29 cellular contexts compared by ENCODE assay signal in the genomic region with DNA sequence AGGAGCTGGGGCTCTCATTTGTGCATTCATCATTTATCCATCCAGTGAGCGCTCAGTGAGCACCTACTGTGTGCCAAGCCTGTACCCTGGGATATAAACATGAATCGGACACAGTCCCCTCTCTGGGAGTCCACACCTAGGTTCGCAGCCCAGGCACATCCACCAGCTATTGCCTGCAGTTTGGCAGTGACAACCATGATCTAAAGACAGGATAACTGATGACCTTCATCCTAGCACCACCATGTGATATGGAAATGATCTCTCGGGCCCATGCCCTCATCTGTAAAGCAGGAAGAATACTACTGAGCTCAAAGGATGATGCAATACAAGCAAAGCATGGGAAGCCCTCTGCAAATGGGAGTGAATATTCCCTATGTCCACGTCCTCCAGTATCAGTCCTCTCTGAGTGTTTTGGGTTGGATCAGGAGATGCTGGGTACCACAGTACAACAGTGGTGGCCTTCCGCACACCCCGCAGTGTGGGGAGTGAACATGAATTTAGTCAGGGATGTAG.
DNase-seq lines count a peak whose midpoint lies in the region; ATAC-seq, FAIRE-seq and TF ChIP-seq lines count a peak whose summit lies in the region.
"Had no signal": no experiment of that assay in that cellular context is flagged by ENCODE, and none has a peak within 500 bp of the region (broad histone marks: within the 10 kb centered on the region; RNA-seq: fewer than 3 reads in every experiment).

No MANE protein-coding gene starts in this region.

- in situ Hi-C loops in IMR-90 (cut with MboI; ENCODE audit: low sequenced_read_pairs): no loop called here

- no peak overlapping the region for H4K91ac ChIP-seq in IMR-90 (ENCODE audit: insufficient read depth, low read depth, low read length)
- no peak overlapping the region for H4K91ac ChIP-seq in H1 (replicated peaks; ENCODE audit: insufficient read length, low read length)

- dilution Hi-C loops in IMR-90 (cut with HindIII; ENCODE audit: low sequenced_read_pairs, unreplicated experiment): no loop called here

- H3K9me1 ChIP-seq in IMR-90 (ENCODE audit: insufficient read depth, low read length): no peaks in the 10 kb centered on the region

- TF ChIP-seq EP300 in H1 (IDR thresholded peaks at IDR 0.05; ENCODE audit: borderline replicate concordance in 1 of 2, low read depth in 2 of 2, low read length in 2 of 2): no peak

- CTCF ChIA-PET in HCT116 (lab: Charles Lee) (interaction anchor here (1.2 kb wide), 1 partner anchor 18 kb away, joined by 3 read pairs; no protein-coding TSS in a partner anchor), IMR-90 (lab: Yijun Ruan, JAX) (no interaction called here), WTC11 (lab: Charles Lee) (interaction anchor here (0.9 to 1.4 kb wide), 3 partner anchors 17 to 351 kb away, joined by 3 to 5 read pairs (median 4); no protein-coding TSS in a partner anchor), H1 (lab: Charles Lee; ENCODE audit: partially characterized antibody) (interaction anchor here (0.8 to 2.2 kb wide), 7 partner anchors 17 to 260 kb away, joined by 3 to 11 read pairs (median 3); no protein-coding TSS in a partner anchor)

- TF ChIP-seq RAD21 in HCT116 (IDR thresholded peaks at IDR 0.05; ENCODE audit: low read depth) (no peak), IMR-90 (IDR thresholded peaks at IDR 0.05; ENCODE audit: low read length) (no peak), H1 (IDR thresholded peaks at IDR 0.05 in 1 of 2, conservative IDR thresholded peaks at IDR 0.05 in 1 of 2; ENCODE audit: low read depth in 2 of 2, low read length in 2 of 2) (no peak)

- H4K5ac ChIP-seq in IMR-90 (ENCODE audit: low read depth, low read length) (no peak overlapping the region), H1 (ENCODE audit: insufficient read length, low read depth, low read length) (no peak overlapping the region)

- H3K18ac ChIP-seq in IMR-90 (ENCODE audit: low read depth, low read length): no peak overlapping the region
- H3K18ac ChIP-seq in H1 (ENCODE audit: extremely low read depth, low read length): no peak overlapping the region

- TF ChIP-seq POLR2A in HCT116 (IDR thresholded peaks at IDR 0.05; ENCODE audit: borderline replicate concordance, extremely low read depth, insufficient read depth, insufficient read length): no peak
- TF ChIP-seq POLR2A in IMR-90 (IDR thresholded peaks at IDR 0.05; ENCODE audit: low read depth, low read length): no peak
- TF ChIP-seq POLR2A in H1 (IDR thresholded peaks at IDR 0.05; ENCODE audit: control extremely low read depth in 1 of 2, low read depth in 2 of 2, low read length in 2 of 2): no peak
- no peak for TF ChIP-seq POLR2A in spleen (IDR thresholded peaks at IDR 0.05)

- no peaks in the 10 kb centered on the region for H3K9me2 ChIP-seq in HCT116 (ENCODE audit: insufficient read depth)

- POLR2A ChIA-PET in HCT116 (lab: Charles Lee): interaction anchor here (1.1 to 1.6 kb wide), 2 partner anchors 15 to 83 kb away, joined by 4 to 5 read pairs; no protein-coding TSS in a partner anchor
- POLR2A ChIA-PET in IMR-90 (lab: Charles Lee; ENCODE audit: unreplicated experiment): no interaction called here
- POLR2A ChIA-PET in WTC11 (lab: Charles Lee): no interaction called here
- POLR2A ChIA-PET in H1 (lab: Charles Lee; ENCODE audit: partially characterized antibody): interaction anchor here (1.0 to 1.7 kb wide), 3 partner anchors 10 to 60 kb away, joined by 3 to 4 read pairs (median 3); no protein-coding TSS in a partner anchor

- H3K27me3 ChIP-seq in HCT116 (ENCODE audit: insufficient read depth, low read length) (no peaks in the 10 kb centered on the region), IMR-90 (ENCODE audit: control insufficient read depth, insufficient read depth, low read length) (peaks cover 3% of the 10 kb centered on the region), H1 (replicated peaks in 1 of 4; ENCODE audit: control insufficient read depth in 3 of 4, extremely low read depth in 1 of 4, insufficient read depth in 3 of 4, low read length in 3 of 4) (peaks cover 0 to 2% (median 0%) of the 10 kb centered on the region in 4 experiments; a peak in 1 of 7 replicates), spleen (replicated peaks in 1 of 7) (no peaks in the 10 kb centered on the region), tibial artery (no peaks in the 10 kb centered on the region)
- H3K27me3 ChIP-seq: BE2C, BLaER1 had no signal

- H3K27ac ChIP-seq in HCT116 (ENCODE audit: low read depth, low read length) (no peak overlapping the region), IMR-90 (ENCODE audit: insufficient read depth, low read length) (no peak overlapping the region), H1 (ENCODE audit: low read depth, low read length) (no peak overlapping the region), spleen (no peak overlapping the region), tibial artery (no peak overlapping the region)
- H3K27ac ChIP-seq: BLaER1 had no signal

- H4K8ac ChIP-seq in IMR-90 (ENCODE audit: low read depth in 2 of 2, low read length in 2 of 2) (no peak overlapping the region), H1 (ENCODE audit: extremely low read depth, insufficient read depth, low read length) (no peak overlapping the region)

- no peaks in the 10 kb centered on the region for H3K9me3 Mint-ChIP-seq in WTC11
- H3K9me3 Mint-ChIP-seq in activated T-helper 1 cell treated with anti-CD3 and anti-CD28 coated beads, Interleukin-12 subunit alpha, Interleukin-12 subunit beta, Interleukin-2, Interleukin-4 antibody, amounts not matched to agents 30 ng/mL and 10 ng/mL and 1 ng/mL, durations not matched to agents 14 hours and 24 hours and 36 hours: no peaks in the 10 kb centered on the region

- no peaks in the 10 kb centered on the region for H3K79me1 ChIP-seq in IMR-90 (ENCODE audit: low read depth in 1 of 2, low read length in 2 of 2)
- no peaks in the 10 kb centered on the region for H3K79me1 ChIP-seq in H1 (ENCODE audit: low read depth, low read length)

- BruUV-seq in HCT116 (replicated peaks; lab: Mats Ljungman, UMichigan): no TSS peak
- no TSS peak for BruUV-seq in IMR-90 (replicated peaks; lab: Mats Ljungman, UMichigan)

- no peak overlapping the region for H3K9ac ChIP-seq in HCT116 (ENCODE audit: low read length)
- H3K9ac ChIP-seq in IMR-90 (ENCODE audit: low read depth, low read length): no peak overlapping the region
- H3K9ac ChIP-seq in H1 (replicated peaks in 1 of 4; ENCODE audit: extremely low read depth in 1 of 4, low read depth in 3 of 4, low read length in 3 of 4): no peak overlapping the region
- H3K9ac ChIP-seq: BLaER1 had no signal

- ATAC-seq in HCT116: no peak
- no peak for ATAC-seq in IMR-90 (ENCODE audit: low read depth)
- ATAC-seq in WTC11: no peak
- ATAC-seq: GM12878 had no signal

- no peak overlapping the region for H3K4me3 ChIP-seq in HCT116 (replicated peaks in 1 of 2; ENCODE audit: low read depth in 1 of 2, low read length in 2 of 2)
- H3K4me3 ChIP-seq in IMR-90 (ENCODE audit: insufficient read depth, low read depth, low read length): no peak overlapping the region
- H3K4me3 ChIP-seq in H1 (ENCODE audit: extremely low read depth in 1 of 4, insufficient read depth in 2 of 4, low read depth in 3 of 4, low read length in 4 of 4): no peak overlapping the region
- no peak overlapping the region for H3K4me3 ChIP-seq in spleen
- H3K4me3 ChIP-seq in tibial artery: no peak overlapping the region
- H3K4me3 ChIP-seq: BLaER1, GM12878 had no signal

- no peak overlapping the region for H3K14ac ChIP-seq in IMR-90 (replicated peaks; ENCODE audit: low read depth, low read length)
- no peak overlapping the region for H3K14ac ChIP-seq in H1 (ENCODE audit: insufficient read length)

- peaks cover 9% of the 10 kb centered on the region for H3K27me3 Mint-ChIP-seq in WTC11 (ENCODE audit: low read depth)
- H3K27me3 Mint-ChIP-seq in activated T-helper 1 cell treated with anti-CD3 and anti-CD28 coated beads, Interleukin-12 subunit alpha, Interleukin-12 subunit beta, Interleukin-2, Interleukin-4 antibody, amounts not matched to agents 30 ng/mL and 10 ng/mL and 1 ng/mL, durations not matched to agents 14 hours and 24 hours and 36 hours (ENCODE audit: insufficient read depth): no peaks in the 10 kb centered on the region
- H3K27me3 Mint-ChIP-seq: CD4-positive, CD25-positive, alpha-beta regulatory T cell had no signal

- H3K23ac ChIP-seq in IMR-90 (ENCODE audit: low read depth, low read length) (no peak overlapping the region), H1 (ENCODE audit: insufficient read length) (no peak overlapping the region)

- H2BK5ac ChIP-seq in IMR-90 (ENCODE audit: low read depth, low read length, poor library complexity, severe bottlenecking) (no peak overlapping the region), H1 (ENCODE audit: low read depth, low read length) (no peak overlapping the region)

- no peak overlapping the region for H2AK9ac ChIP-seq in IMR-90 (replicated peaks; ENCODE audit: low read depth, low read length, poor library complexity)

- H2AFZ ChIP-seq in HCT116 (ENCODE audit: low read depth, low read length, poor library complexity, severe bottlenecking) (no peak overlapping the region), IMR-90 (replicated peaks; ENCODE audit: low read length, poor library complexity) (no peak overlapping the region), H1 (ENCODE audit: low read length) (no peak overlapping the region)

- H3K36me3 Mint-ChIP-seq in WTC11: no peaks in the 10 kb centered on the region
- no peaks in the 10 kb centered on the region for H3K36me3 Mint-ChIP-seq in activated T-helper 1 cell treated with anti-CD3 and anti-CD28 coated beads, Interleukin-12 subunit alpha, Interleukin-12 subunit beta, Interleukin-2, Interleukin-4 antibody, amounts not matched to agents 30 ng/mL and 10 ng/mL and 1 ng/mL, durations not matched to agents 14 hours and 24 hours and 36 hours (ENCODE audit: low read depth)
- H3K36me3 Mint-ChIP-seq: CD14-positive monocyte; CD4-positive, alpha-beta memory T cell had no signal

- H4K20me1 ChIP-seq in HCT116 (ENCODE audit: insufficient read depth) (no peaks in the 10 kb centered on the region), IMR-90 (ENCODE audit: insufficient read depth, low read length) (no peaks in the 10 kb centered on the region), H1 (replicated peaks in 1 of 2; ENCODE audit: control insufficient read depth in 1 of 2, insufficient read depth in 2 of 2, low read length in 2 of 2) (peaks cover 0 to 2% of the 10 kb centered on the region in 2 experiments)
- H4K20me1 ChIP-seq: BLaER1 had no signal

- no peak for FAIRE-seq in H1 (lab: Jason Lieb, UNC)
- FAIRE-seq: A204.1, GM12878, GM12892, GM18507 had no signal

- H2AK5ac ChIP-seq in IMR-90 (ENCODE audit: low read depth, low read length): no peak overlapping the region
- H2AK5ac ChIP-seq in H1 (ENCODE audit: low read depth, low read length): peak overlapping the region; percentile 41; the same call in 1 of the 2 replicates

- peaks cover 21 to 47% of the 10 kb centered on the region in 2 experiments for H3K4me1 ChIP-seq in HCT116 (ENCODE audit: control insufficient read depth in 1 of 2, insufficient read depth in 2 of 2, low read length in 2 of 2)
- H3K4me1 ChIP-seq in IMR-90 (ENCODE audit: control insufficient read depth, insufficient read depth, low read length): peaks cover 3% of the 10 kb centered on the region; the same call in 1 of the 2 replicates
- H3K4me1 ChIP-seq in H1 (replicated peaks in 1 of 4; ENCODE audit: control insufficient read depth in 3 of 4, insufficient read depth in 4 of 4, low read length in 3 of 4): peaks cover 0 to 4% (median 0%) of the 10 kb centered on the region in 4 experiments; a peak in 1 of 7 replicates
- H3K4me1 ChIP-seq in spleen: no peaks in the 10 kb centered on the region
- no peaks in the 10 kb centered on the region for H3K4me1 ChIP-seq in tibial artery
- H3K4me1 ChIP-seq: BE2C had no signal

- no peak overlapping the region for H2BK120ac ChIP-seq in IMR-90 (ENCODE audit: low read depth, low read length)
- no peak overlapping the region for H2BK120ac ChIP-seq in H1 (replicated peaks; ENCODE audit: low read depth, low read length)

- no peak overlapping the region for H2BK15ac ChIP-seq in IMR-90 (ENCODE audit: low read depth, low read length)
- no peak overlapping the region for H2BK15ac ChIP-seq in H1 (ENCODE audit: low read length)

- H3K56ac ChIP-seq in IMR-90 (ENCODE audit: extremely low read depth, insufficient read depth, low read length) (no peak overlapping the region), H1 (replicated peaks; ENCODE audit: insufficient read length, low read depth, low read length) (no peak overlapping the region)

- no peaks in the 10 kb centered on the region for H3K23me2 ChIP-seq in H1 (ENCODE audit: low read depth, low read length)

- H3K4me3 Mint-ChIP-seq in WTC11: no peak overlapping the region
- H3K4me3 Mint-ChIP-seq in activated T-helper 1 cell treated with anti-CD3 and anti-CD28 coated beads, Interleukin-12 subunit alpha, Interleukin-12 subunit beta, Interleukin-2, Interleukin-4 antibody, amounts not matched to agents 30 ng/mL and 10 ng/mL and 1 ng/mL, durations not matched to agents 14 hours and 24 hours and 36 hours: no peak overlapping the region
- H3K4me3 Mint-ChIP-seq: CD14-positive monocyte; CD4-positive, alpha-beta memory T cell; CD4-positive, CD25-positive, alpha-beta regulatory T cell; CD8-positive, alpha-beta memory T cell had no signal

- WGBS in IMR-90 (ENCODE audit: extremely low coverage in 2 of 2, insufficient read length in 1 of 2), 2 experiments: no CpG with 5 or more reads among the region's 7 CpGs
- WGBS in H1 (ENCODE audit: extremely low coverage in 1 of 2, insufficient coverage in 1 of 2, insufficient read length in 1 of 2, insufficient replicate concordance in 2 of 2, low coverage in 1 of 2, low lambda C conversion rate in 2 of 2, missing lambda C conversion rate in 1 of 2), 2 experiments: 87% methylated on average over 7 of the region's 7 CpGs; no CpG with 5 or more reads in 1 of the 2 experiments
- WGBS in spleen, 5 donors: 77 to 94% (median 87%) methylated on average over 7 of the region's 7 CpGs

- intact Hi-C loops in HCT116 (cut with micrococcal nuclease) (no loop called here), IMR-90 (cut with micrococcal nuclease) (no loop called here), spleen (cut with DNase I; ENCODE audit: low total_unique reads) (no loop called here), tibial artery (cut with DNase I; ENCODE audit: low total_unique reads) (no loop called here)
- intact Hi-C loops in activated T-helper 1 cell treated with anti-CD3 and anti-CD28 coated beads, Interleukin-12 subunit alpha, Interleukin-12 subunit beta, Interleukin-2, Interleukin-4 antibody, amounts not matched to agents 30 ng/mL and 10 ng/mL and 1 ng/mL, durations not matched to agents 14 hours and 24 hours and 36 hours (cut with micrococcal nuclease): no loop called here

- H3K9me3 ChIP-seq in HCT116 (ENCODE audit: control insufficient read depth in 1 of 2, insufficient read depth in 1 of 2, low read depth in 1 of 2, low read length in 2 of 2): no peaks in the 10 kb centered on the region
- H3K9me3 ChIP-seq in IMR-90 (ENCODE audit: control insufficient read depth, insufficient read depth, low read length): no peaks in the 10 kb centered on the region
- H3K9me3 ChIP-seq in H1 (ENCODE audit: insufficient read depth in 2 of 2, low read depth in 1 of 2, low read length in 1 of 2): 0 out of 4 replicates have a peak, but pooled peaks cover 0 to 2% of the 10 kb centered on the region in 2 experiments
- H3K9me3 ChIP-seq in spleen: peaks cover 0 to 18% (median 0%) of the 10 kb centered on the region in 8 donors
- H3K9me3 ChIP-seq in tibial artery: no peaks in the 10 kb centered on the region
- H3K9me3 ChIP-seq: BE2C had no signal

- RAD21 ChIA-PET in HCT116 (lab: Charles Lee; ENCODE audit: low non-redundant PET in 1 of 2, low total read pairs in 2 of 2, uncharacterized antibody in 2 of 2, unreplicated experiment in 2 of 2): no interaction called here

- H3K79me2 ChIP-seq in HCT116 (ENCODE audit: insufficient read depth, low read length): no peaks in the 10 kb centered on the region
- H3K79me2 ChIP-seq in H1 (ENCODE audit: control insufficient read depth in 1 of 2, insufficient read depth in 2 of 2, low read length in 2 of 2): no peaks in the 10 kb centered on the region

- H2BK20ac ChIP-seq in IMR-90 (ENCODE audit: low read depth, low read length): no peak overlapping the region
- no peak overlapping the region for H2BK20ac ChIP-seq in H1 (ENCODE audit: low read length)

- H3K4me1 Mint-ChIP-seq in WTC11: 0 out of 2 replicates have a peak, but pooled peaks cover 4% of the 10 kb centered on the region
- no peaks in the 10 kb centered on the region for H3K4me1 Mint-ChIP-seq in activated T-helper 1 cell treated with anti-CD3 and anti-CD28 coated beads, Interleukin-12 subunit alpha, Interleukin-12 subunit beta, Interleukin-2, Interleukin-4 antibody, amounts not matched to agents 30 ng/mL and 10 ng/mL and 1 ng/mL, durations not matched to agents 14 hours and 24 hours and 36 hours (ENCODE audit: low read depth)
- H3K4me1 Mint-ChIP-seq: CD14-positive monocyte; CD4-positive, alpha-beta memory T cell; CD8-positive, alpha-beta memory T cell had no signal

- H3K36me3 ChIP-seq in HCT116 (ENCODE audit: control insufficient read depth in 1 of 2, insufficient read depth in 2 of 2, low read length in 2 of 2) (no peaks in the 10 kb centered on the region), IMR-90 (ENCODE audit: control insufficient read depth, insufficient read depth, low read length) (no peaks in the 10 kb centered on the region), H1 (ENCODE audit: control insufficient read depth in 2 of 4, insufficient read depth in 4 of 4, low read length in 3 of 4) (no peaks in the 10 kb centered on the region), spleen (no peaks in the 10 kb centered on the region), tibial artery (no peaks in the 10 kb centered on the region)
- H3K36me3 ChIP-seq: BE2C, BLaER1 had no signal

- H3K4me2 ChIP-seq in HCT116 (ENCODE audit: low read length): peak overlapping the region; percentile 18; the same call in 1 of the 2 replicates
- no peak overlapping the region for H3K4me2 ChIP-seq in IMR-90 (ENCODE audit: low read depth, low read length)
- no peak overlapping the region for H3K4me2 ChIP-seq in H1 (ENCODE audit: insufficient read depth in 1 of 2, low read depth in 2 of 2, low read length in 2 of 2)
- H3K4me2 ChIP-seq: BLaER1 had no signal

- no peak for TF ChIP-seq CTCF in HCT116 (IDR thresholded peaks at IDR 0.05 in 2 of 3, conservative IDR thresholded peaks at IDR 0.05 in 1 of 3; ENCODE audit: borderline replicate concordance in 1 of 3, insufficient read depth in 1 of 3, low read depth in 2 of 3, low read length in 2 of 3)
- TF ChIP-seq CTCF in IMR-90 (conservative IDR thresholded peaks at IDR 0.05; ENCODE audit: low read depth, low read length): no peak
- TF ChIP-seq CTCF in WTC11 (IDR thresholded peaks at IDR 0.05): no peak
- no peak for TF ChIP-seq CTCF in H1 (IDR thresholded peaks at IDR 0.05; ENCODE audit: control extremely low read depth in 1 of 3, insufficient read depth in 1 of 3, low read depth in 1 of 3, low read length in 3 of 3)
- TF ChIP-seq CTCF in spleen (IDR thresholded peaks at IDR 0.05 in 8 of 11, conservative IDR thresholded peaks at IDR 0.05 in 3 of 11): no peak
- TF ChIP-seq CTCF in tibial artery (IDR thresholded peaks at IDR 0.05): no peak

- DNase-seq in HCT116 (ENCODE audit: low read depth, low spot score): no peak
- DNase-seq in IMR-90: no peak
- DNase-seq in WTC11 (ENCODE audit: low spot score): no peak
- DNase-seq in H1 (ENCODE audit: low read depth in 1 of 2, low spot score in 2 of 2): no peak
- DNase-seq in spleen: no peak
- no peak for DNase-seq in central memory CD4-positive, alpha-beta T cell
- DNase-seq in tibial artery: no peak
- no peak for DNase-seq in activated T-helper 1 cell treated with anti-CD3 and anti-CD28 coated beads, Interleukin-12 subunit alpha, Interleukin-12 subunit beta, Interleukin-2, Interleukin-4 antibody, amounts not matched to agents 30 ng/mL and 10 ng/mL and 1 ng/mL, durations not matched to agents 14 hours and 24 hours and 36 hours (ENCODE audit: low spot score)
- DNase-seq: 8988T; ACHN; BE2C; C1 segment of cervical spinal cord; CD4-positive, alpha-beta memory T cell; CD4-positive, CD25-positive, alpha-beta regulatory T cell; CD8-positive, alpha-beta memory T cell; COR-L47; DMS 273 treated with DMSO at 0.1 percent for 48 hours; DMS153; DMS53; DMS79; DND-41; EL; GDM1 had no signal

- H2BK12ac ChIP-seq in H1 (ENCODE audit: low read depth, low read length): no peak overlapping the region

- no peak overlapping the region for H3K27ac Mint-ChIP-seq in WTC11
- no peak overlapping the region for H3K27ac Mint-ChIP-seq in activated T-helper 1 cell treated with anti-CD3 and anti-CD28 coated beads, Interleukin-12 subunit alpha, Interleukin-12 subunit beta, Interleukin-2, Interleukin-4 antibody, amounts not matched to agents 30 ng/mL and 10 ng/mL and 1 ng/mL, durations not matched to agents 14 hours and 24 hours and 36 hours
- H3K27ac Mint-ChIP-seq: CD14-positive monocyte; CD4-positive, alpha-beta memory T cell; CD4-positive, CD25-positive, alpha-beta regulatory T cell; CD8-positive, alpha-beta memory T cell had no signal

- H3K4ac ChIP-seq in IMR-90 (ENCODE audit: low read depth, low read length) (no peak overlapping the region), H1 (replicated peaks; ENCODE audit: insufficient read length, low read depth, low read length) (no peak overlapping the region)

Comparison
In these comparisons a context has a peak if more than half of its experiments do, and no peak if none do; other contexts are left out.
1. POLR2A ChIA-PET loops: an anchor here in HCT116 (1.1 to 1.6 kb wide) and H1 (1.0 to 1.7 kb wide); none called in IMR-90 and WTC11.